ENCODE assay signal across 21 cellular contexts in the genomic region with DNA sequence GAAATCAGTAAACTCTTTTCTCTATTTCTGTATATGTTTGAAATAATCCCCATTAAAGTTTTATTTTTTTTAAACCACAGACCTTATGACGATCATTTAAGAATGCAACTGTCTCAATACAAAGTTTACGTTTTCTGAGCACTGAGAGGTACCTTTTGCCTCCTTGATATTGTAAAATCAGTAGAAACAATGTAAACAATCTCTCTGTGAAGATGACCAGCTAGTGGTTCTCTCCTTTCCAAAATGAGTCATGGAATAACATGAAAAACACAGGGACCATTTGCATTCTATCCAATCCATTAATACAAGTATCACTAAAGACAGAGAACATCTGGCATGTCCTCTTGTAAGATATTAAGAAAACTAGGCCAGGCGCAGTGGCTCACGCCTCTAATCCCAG.
"Had no signal": no experiment of that assay in that cellular context is flagged by ENCODE, and none has a peak within 500 bp of the region (broad histone marks: within the 10 kb centered on the region; RNA-seq: fewer than 3 reads in every experiment).

No MANE protein-coding gene starts in this region.

- DNase-seq: activated CD4-positive, alpha-beta memory T cell treated with anti-CD3 and anti-CD28 coated beads for 36 hours; activated CD4-positive, alpha-beta T cell treated with anti-CD3 and anti-CD28 coated beads for 36 hours; activated CD4-positive, alpha-beta T cell treated with anti-CD3 and anti-CD28 coated beads, Interleukin-2, amount 10 ng/mL, durations not matched to agents 24 days and 14 days; activated CD4-positive, CD25-positive, alpha-beta regulatory T cell; activated CD4-positive, CD25-positive, alpha-beta regulatory T cell treated with anti-CD3 and anti-CD28 coated beads, Interleukin-2, amount 50 U/mL, for 72 hours; activated CD8-positive, alpha-beta memory T cell treated with anti-CD3 and anti-CD28 coated beads, Interleukin-2, amount 10 ng/mL, durations not matched to agents 7 days and 5 days; activated CD8-positive, alpha-beta memory T cell treated with anti-CD3 and anti-CD28 coated beads, Interleukin-2, amount 50 U/mL, for 4 hours; activated CD8-positive, alpha-beta T cell treated with anti-CD3 and anti-CD28 coated beads, Interleukin-2, amount 10 ng/mL, durations not matched to agents 7 days and 5 days; activated gamma-delta T cell; activated naive CD4-positive, alpha-beta T cell; activated naive CD4-positive, alpha-beta T cell treated with anti-CD3 and anti-CD28 coated beads, Interleukin-2, amount 10 ng/mL, durations not matched to agents 7 days and 5 days; activated naive CD8-positive, alpha-beta T cell treated with anti-CD3 and anti-CD28 coated beads, Interleukin-2, amount 10 ng/mL, durations not matched to agents 7 days and 5 days; activated T-cell treated with anti-CD3 and anti-CD28 coated beads, Interleukin-2, amount 50 U/mL, for 1 hour; activated T-cell treated with anti-CD3 and anti-CD28 coated beads, Interleukin-2, amount 50 U/mL, for 48 hours; dorsolateral prefrontal cortex; effector memory CD4-positive, alpha-beta T cell; endodermal cell; head of caudate nucleus; T-helper 2 cell had no signal

- ATAC-seq: activated CD4-positive, alpha-beta T cell treated with anti-CD3 and anti-CD28 coated beads for 36 hours; activated CD8-positive, alpha-beta memory T cell treated with anti-CD3 and anti-CD28 coated beads, Interleukin-2, amount 10 ng/mL, durations not matched to agents 7 days and 5 days; activated CD8-positive, alpha-beta T cell treated with anti-CD3 and anti-CD28 coated beads, Interleukin-2, amount 10 ng/mL, durations not matched to agents 7 days and 5 days; activated naive CD4-positive, alpha-beta T cell treated with anti-CD3 and anti-CD28 coated beads, Interleukin-2, amount 50 U/mL, for 72 hours; esophagus mucosa had no signal
